24 cellular contexts compared by ENCODE assay signal in genomic region chr9:38629511-38629910, GRCh38. TPM values are rescaled to one million over a fixed set of nuclear protein-coding genes. Genes with fewer than 3 reads are reported as not detected.
DNase-seq lines count a peak whose midpoint lies in the region; ATAC-seq, FAIRE-seq and TF ChIP-seq lines count a peak whose summit lies in the region.
"Had no signal": no experiment of that assay in that cellular context is flagged by ENCODE, and none has a peak within 500 bp of the region (broad histone marks: within the 10 kb centered on the region; RNA-seq: fewer than 3 reads in every experiment).

No MANE protein-coding gene starts in this region.

- WGBS in IMR-90 (ENCODE audit: extremely low coverage in 2 of 2, insufficient read length in 1 of 2), 2 experiments: 80 to 100% methylated on average over 1 of the region's 4 CpGs
- WGBS in neuronal stem cell (ENCODE audit: extremely low coverage in 2 of 2, insufficient read length in 2 of 2, insufficient replicate concordance in 1 of 2), 2 donors: 100% methylated on average over 3 of the region's 4 CpGs; no CpG with 5 or more reads in 1 of the 2 donors

- H3K27me3 Mint-ChIP-seq in Caco-2 (ENCODE audit: insufficient read depth, unreplicated experiment): peaks cover 16% of the 10 kb centered on the region

- peaks cover 12% of the 10 kb centered on the region for H3K9me3 Mint-ChIP-seq in Caco-2 (ENCODE audit: unreplicated experiment)

- H3K36me3 ChIP-seq in IMR-90 (ENCODE audit: control insufficient read depth, insufficient read depth, low read length) (no peaks in the 10 kb centered on the region), keratinocyte (ENCODE audit: control insufficient read depth in 2 of 2, extremely low read depth in 1 of 2, insufficient read depth in 2 of 2, low read length in 2 of 2) (no peaks in the 10 kb centered on the region), neuronal stem cell (replicated peaks in 1 of 2; ENCODE audit: control insufficient read depth in 2 of 2, insufficient read depth in 2 of 2, low read length in 2 of 2) (peaks cover 0 to 2% of the 10 kb centered on the region in 2 donors), Caco-2 (ENCODE audit: control insufficient read depth, insufficient read depth, low read length) (no peaks in the 10 kb centered on the region)
- H3K36me3 ChIP-seq: BE2C; BLaER1 treated with 17β-estradiol and CSF1 and Interleukin-3, amounts not matched to agents 10 nM and 100 nM; HAP-1 had no signal

- no TSS peak for BruUV-seq in IMR-90 (replicated peaks; lab: Mats Ljungman, UMichigan)
- no TSS peak for BruUV-seq in Caco-2 (replicated peaks; lab: Mats Ljungman, UMichigan)

- H3K36me3 Mint-ChIP-seq in Caco-2 (ENCODE audit: insufficient read depth, unreplicated experiment): no peaks in the 10 kb centered on the region
- H3K36me3 Mint-ChIP-seq: CD14-positive monocyte; CD8-positive, alpha-beta memory T cell had no signal

- H3K9ac ChIP-seq in IMR-90 (ENCODE audit: low read depth, low read length): no peak overlapping the region
- H3K9ac ChIP-seq in keratinocyte (ENCODE audit: control insufficient read depth, extremely low read depth, insufficient read depth, low read length): no peak overlapping the region
- no peak overlapping the region for H3K9ac ChIP-seq in neuronal stem cell (ENCODE audit: low read depth, low read length, poor library complexity)
- H3K9ac ChIP-seq: BLaER1 treated with 17β-estradiol and CSF1 and Interleukin-3, amounts not matched to agents 10 nM and 100 nM; GM23248 had no signal

- no peaks in the 10 kb centered on the region for H3K79me2 ChIP-seq in keratinocyte (ENCODE audit: control insufficient read depth, insufficient read depth, low read length)

- no peak for DNase-seq in GM12892 (ENCODE audit: insufficient read length)
- no peak for DNase-seq in IMR-90
- DNase-seq in keratinocyte (ENCODE audit: low read depth, low spot score): no peak
- DNase-seq in neuronal stem cell (ENCODE audit: low spot score): no peak
- no peak for DNase-seq in ecto neural progenitor cell (ENCODE audit: low spot score)
- no peak for DNase-seq in activated gamma-delta T cell (lab: John Stamatoyannopoulos, UW)
- no peak for DNase-seq in erythroblast (lab: John Stamatoyannopoulos, UW)
- DNase-seq in Caco-2: no peak
- DNase-seq: 8988T; ACHN; AML-193; BE2C; Calu3; CD4-positive, alpha-beta T cell; CD8-positive, alpha-beta memory T cell; DMS53; DMS79 treated with DMSO at 0.1 percent for 48 hours; GF-D8; GM23248 had no signal

- H3K4me1 ChIP-seq in IMR-90 (ENCODE audit: control insufficient read depth, insufficient read depth, low read length): no peaks in the 10 kb centered on the region
- H3K4me1 ChIP-seq in keratinocyte (ENCODE audit: control insufficient read depth, extremely low read depth, insufficient read depth, low read length): peaks cover 5% of the 10 kb centered on the region
- H3K4me1 ChIP-seq in neuronal stem cell (ENCODE audit: control insufficient read depth in 2 of 2, insufficient read depth in 1 of 2, low read depth in 1 of 2, low read length in 2 of 2): no peaks in the 10 kb centered on the region
- H3K4me1 ChIP-seq in Caco-2: no peaks in the 10 kb centered on the region
- H3K4me1 ChIP-seq: A549; BE2C; BLaER1 treated with 17β-estradiol and CSF1 and Interleukin-3, amounts not matched to agents 10 nM and 100 nM had no signal

- no peak overlapping the region for H3K56ac ChIP-seq in IMR-90 (ENCODE audit: extremely low read depth, insufficient read depth, low read length)

- no peak overlapping the region for H2BK15ac ChIP-seq in IMR-90 (ENCODE audit: low read depth, low read length)
- H2BK15ac ChIP-seq in neuronal stem cell (ENCODE audit: low read length): no peak overlapping the region

- no peak overlapping the region for H2BK20ac ChIP-seq in IMR-90 (ENCODE audit: low read depth, low read length)

- no peak for TF ChIP-seq CTCF in IMR-90 (conservative IDR thresholded peaks at IDR 0.05; ENCODE audit: low read depth, low read length)
- TF ChIP-seq CTCF in keratinocyte (optimal IDR thresholded peaks at IDR 0.05 in 1 of 3, IDR thresholded peaks at IDR 0.05 in 1 of 3, conservative IDR thresholded peaks at IDR 0.05 in 1 of 3; ENCODE audit: extremely low read depth in 1 of 3, insufficient read depth in 2 of 3, low read length in 3 of 3): no peak
- no peak for TF ChIP-seq CTCF in Caco-2 (IDR thresholded peaks at IDR 0.05; ENCODE audit: insufficient read depth in 1 of 2, low read depth in 1 of 2, low read length in 1 of 2, severe bottlenecking in 1 of 2, unreplicated experiment in 1 of 2)

- no peak overlapping the region for H2BK12ac ChIP-seq in neuronal stem cell (ENCODE audit: low read length)

- H3K4me3 ChIP-seq in IMR-90 (ENCODE audit: insufficient read depth, low read depth, low read length) (no peak overlapping the region), keratinocyte (ENCODE audit: control insufficient read depth in 2 of 3, extremely low read depth in 1 of 3, insufficient read depth in 2 of 3, low read depth in 1 of 3, low read length in 3 of 3) (no peak overlapping the region), neuronal stem cell (ENCODE audit: low read length in 2 of 2) (peak overlapping the region in 1 of 2 donors; percentile 43), Caco-2 (ENCODE audit: low read depth, low read length) (no peak overlapping the region)
- H3K4me3 ChIP-seq: A549; BLaER1 treated with 17β-estradiol and CSF1 and Interleukin-3, amounts not matched to agents 10 nM and 100 nM; GM23248; HAP-1 had no signal

- intact Hi-C loops in IMR-90 (cut with micrococcal nuclease) (no loop called here), Caco-2 (cut with micrococcal nuclease; ENCODE audit: unreplicated experiment) (no loop called here)

- no peaks in the 10 kb centered on the region for H3K79me1 ChIP-seq in IMR-90 (ENCODE audit: low read depth in 1 of 2, low read length in 2 of 2)
- H3K79me1 ChIP-seq in neuronal stem cell (ENCODE audit: low read depth, low read length): peaks cover 2% of the 10 kb centered on the region

- H3K18ac ChIP-seq in IMR-90 (ENCODE audit: low read depth, low read length): no peak overlapping the region
- H3K18ac ChIP-seq in neuronal stem cell (ENCODE audit: low read length): no peak overlapping the region

- dilution Hi-C loops in IMR-90 (cut with HindIII; ENCODE audit: low sequenced_read_pairs, unreplicated experiment): no loop called here
- dilution Hi-C loops in keratinocyte (cut with MboI; ENCODE audit: extremely low pct_ligation_motif_present, low sequenced_read_pairs): no loop called here

- H3K14ac ChIP-seq in IMR-90 (replicated peaks; ENCODE audit: low read depth, low read length) (no peak overlapping the region), neuronal stem cell (ENCODE audit: low read length) (no peak overlapping the region)

- H2BK120ac ChIP-seq in IMR-90 (ENCODE audit: low read depth, low read length) (no peak overlapping the region), neuronal stem cell (ENCODE audit: low read depth, low read length) (no peak overlapping the region)

- FAIRE-seq in GM12892 (lab: Jason Lieb, UNC) (peak; percentile 33), keratinocyte (lab: Jason Lieb, UNC) (peak; percentile 43)
- FAIRE-seq: A549, H54 had no signal

- TF ChIP-seq RAD21 in IMR-90 (IDR thresholded peaks at IDR 0.05; ENCODE audit: low read length): no peak

- no peak overlapping the region for H3K4ac ChIP-seq in IMR-90 (ENCODE audit: low read depth, low read length)
- no peak overlapping the region for H3K4ac ChIP-seq in neuronal stem cell (ENCODE audit: low read length)

- no peak overlapping the region for H3K4me2 ChIP-seq in IMR-90 (ENCODE audit: low read depth, low read length)
- no peak overlapping the region for H3K4me2 ChIP-seq in keratinocyte (ENCODE audit: control insufficient read depth, extremely low read depth, insufficient read depth, low read depth, low read length)
- no peak overlapping the region for H3K4me2 ChIP-seq in neuronal stem cell (ENCODE audit: insufficient read depth, low read length, poor library complexity, severe bottlenecking)
- H3K4me2 ChIP-seq: A549; BLaER1 treated with 17β-estradiol and CSF1 and Interleukin-3, amounts not matched to agents 10 nM and 100 nM had no signal

- H3K4me3 Mint-ChIP-seq in Caco-2 (ENCODE audit: unreplicated experiment): no peak overlapping the region
- H3K4me3 Mint-ChIP-seq: CD14-positive monocyte; CD4-positive, alpha-beta T cell; CD8-positive, alpha-beta memory T cell had no signal

- H2AK9ac ChIP-seq in IMR-90 (replicated peaks; ENCODE audit: low read depth, low read length, poor library complexity): no peak overlapping the region

- TF ChIP-seq POLR2A in GM12892 (IDR thresholded peaks at IDR 0.05; ENCODE audit: low read depth, low read length): no peak
- no peak for TF ChIP-seq POLR2A in IMR-90 (IDR thresholded peaks at IDR 0.05; ENCODE audit: low read depth, low read length)
- TF ChIP-seq POLR2A in erythroblast (IDR thresholded peaks at IDR 0.05; ENCODE audit: low read length): no peak

- H2BK5ac ChIP-seq in IMR-90 (ENCODE audit: low read depth, low read length, poor library complexity, severe bottlenecking) (peak overlapping the region; percentile 90), neuronal stem cell (ENCODE audit: low read length) (no peak overlapping the region)

- H4K5ac ChIP-seq in IMR-90 (ENCODE audit: low read depth, low read length): no peak overlapping the region

- H3K27ac ChIP-seq in IMR-90 (ENCODE audit: insufficient read depth, low read length): no peak overlapping the region
- H3K27ac ChIP-seq in keratinocyte (ENCODE audit: control insufficient read depth, insufficient read depth, low read length): no peak overlapping the region
- no peak overlapping the region for H3K27ac ChIP-seq in neuronal stem cell (replicated peaks; ENCODE audit: low read length)
- H3K27ac ChIP-seq: A549; BLaER1 treated with 17β-estradiol and CSF1 and Interleukin-3, amounts not matched to agents 10 nM and 100 nM; GM23248 had no signal

- no peaks in the 10 kb centered on the region for H4K20me1 ChIP-seq in IMR-90 (ENCODE audit: insufficient read depth, low read length)
- H4K20me1 ChIP-seq in keratinocyte (ENCODE audit: control insufficient read depth, extremely low read depth, insufficient read depth, low read length): no peaks in the 10 kb centered on the region
- H4K20me1 ChIP-seq: BLaER1 treated with 17β-estradiol and CSF1 and Interleukin-3, amounts not matched to agents 10 nM and 100 nM had no signal

- 0 out of 2 replicates have a peak, but pooled peaks cover 7% of the 10 kb centered on the region for H3K9me1 ChIP-seq in IMR-90 (ENCODE audit: insufficient read depth, low read length)
- no peaks in the 10 kb centered on the region for H3K9me1 ChIP-seq in keratinocyte (ENCODE audit: control insufficient read depth, extremely low read depth, insufficient read depth, low read length)

- H2AFZ ChIP-seq in IMR-90 (replicated peaks; ENCODE audit: low read length, poor library complexity): no peak overlapping the region
- H2AFZ ChIP-seq in keratinocyte (ENCODE audit: control insufficient read depth, low read length): no peak overlapping the region
- H2AFZ ChIP-seq in neuronal stem cell (ENCODE audit: low read length): no peak overlapping the region
- H2AFZ ChIP-seq: GM23248 had no signal

- H4K91ac ChIP-seq in IMR-90 (ENCODE audit: insufficient read depth, low read depth, low read length): no peak overlapping the region
- H4K91ac ChIP-seq in neuronal stem cell (ENCODE audit: low read depth, low read length, poor library complexity): peak overlapping the region; percentile 17

- in situ Hi-C loops in IMR-90 (cut with MboI; ENCODE audit: low sequenced_read_pairs): loop anchor here (10.0 kb wide), 1 partner anchor 55 kb away; no protein-coding TSS in a partner anchor

- H3K23ac ChIP-seq in IMR-90 (ENCODE audit: low read depth, low read length) (no peak overlapping the region), neuronal stem cell (ENCODE audit: low read depth, low read length, poor library complexity) (no peak overlapping the region)

- H3K9me3 ChIP-seq in IMR-90 (ENCODE audit: control insufficient read depth, insufficient read depth, low read length) (no peaks in the 10 kb centered on the region), keratinocyte (ENCODE audit: control insufficient read depth, low read depth, low read length) (no peaks in the 10 kb centered on the region), neuronal stem cell (replicated peaks in 1 of 2; ENCODE audit: control insufficient read depth in 2 of 2, insufficient read depth in 1 of 2, low read depth in 1 of 2, low read length in 2 of 2) (peaks cover 3 to 11% of the 10 kb centered on the region in 2 donors), Caco-2 (0 out of 2 replicates have a peak, but pooled peaks cover 3% of the 10 kb centered on the region)
- H3K9me3 ChIP-seq: BE2C had no signal

- POLR2A ChIA-PET in IMR-90 (lab: Charles Lee; ENCODE audit: unreplicated experiment) (no interaction called here), Caco-2 (lab: Charles Lee) (no interaction called here)

- no peak for ATAC-seq in IMR-90 (ENCODE audit: low read depth)
- ATAC-seq: A549 had no signal

- H4K8ac ChIP-seq in IMR-90 (ENCODE audit: low read depth in 2 of 2, low read length in 2 of 2) (no peak overlapping the region), neuronal stem cell (ENCODE audit: low read depth, low read length) (peak overlapping the region; percentile 52)

- H3K27me3 ChIP-seq in IMR-90 (ENCODE audit: control insufficient read depth, insufficient read depth, low read length): no peaks in the 10 kb centered on the region; the same call in 1 of the 2 replicates
- H3K27me3 ChIP-seq in keratinocyte (ENCODE audit: control insufficient read depth, extremely low read depth, insufficient read depth, low read length): no peaks in the 10 kb centered on the region
- H3K27me3 ChIP-seq in neuronal stem cell (ENCODE audit: control insufficient read depth in 3 of 3, insufficient read depth in 3 of 3, low read depth in 1 of 3, low read length in 3 of 3): peaks cover 0 to 5% (median 0%) of the 10 kb centered on the region in 3 experiments
- H3K27me3 ChIP-seq in Caco-2 (replicated peaks; ENCODE audit: control insufficient read depth, insufficient read depth, low read length): no peaks in the 10 kb centered on the region

- H3K27ac Mint-ChIP-seq in Caco-2 (ENCODE audit: unreplicated experiment): no peak overlapping the region
- H3K27ac Mint-ChIP-seq: CD14-positive monocyte; CD4-positive, alpha-beta T cell; CD8-positive, alpha-beta memory T cell had no signal

- CTCF ChIA-PET in IMR-90 (lab: Yijun Ruan, JAX): no interaction called here
- CTCF ChIA-PET in Caco-2 (lab: Charles Lee): no interaction called here

- H2AK5ac ChIP-seq in IMR-90 (ENCODE audit: low read depth, low read length) (no peak overlapping the region), neuronal stem cell (ENCODE audit: low read depth, low read length) (no peak overlapping the region)

- no peaks in the 10 kb centered on the region for H3K4me1 Mint-ChIP-seq in Caco-2 (ENCODE audit: low read depth, unreplicated experiment)

RNA-seq across cellular contexts. Expression of gene ANKRD18A, which starts 9.1 kb away (rescaled TPM):
- polyA plus RNA-seq in GM12892 (2012; ENCODE audit: missing spikeins): not detected
- not detected in 2 replicates for total RNA-seq in IMR-90 (2012; rRNA removed)
- not detected in 2 replicates for polyA plus RNA-seq in IMR-90 (2012; rRNA removed)
- not detected in 2 replicates for polyA plus RNA-seq in IMR-90 (2012; cell fraction: cytosol; rRNA removed)
- 0.06 TPM in 1 of 2 replicates, not detected in the other for polyA plus RNA-seq in IMR-90 (2012; cell fraction: nucleus; rRNA removed; ENCODE audit: low replicate concordance)
- polyA plus RNA-seq in keratinocyte: 1.7 to 4.5 TPM (median 4.0 TPM) in 3 replicates
- polyA plus RNA-seq in keratinocyte (2011; ENCODE audit: low read depth): 7.6 TPM
- polyA plus RNA-seq in keratinocyte (2011; cell fraction: cytosol; rRNA removed): 0.23 and 1.00 TPM in 2 replicates
- polyA plus RNA-seq in keratinocyte (2011; cell fraction: nucleus; rRNA removed): 6.3 and 10.7 TPM in 2 replicates
- 3.4 and 3.9 TPM in 2 replicates for polyA plus RNA-seq in keratinocyte (2012; ENCODE audit: low replicate concordance)
- 1.1 to 3.4 TPM (median 1.7 TPM) in 3 replicates for polyA minus RNA-seq in keratinocyte
- not detected for polyA minus RNA-seq in keratinocyte (2011; cell fraction: cytosol; rRNA and poly(A)+ RNA removed)
- 6.3 and 17.7 TPM in 2 replicates for polyA minus RNA-seq in keratinocyte (2011; cell fraction: nucleus; rRNA and poly(A)+ RNA removed)
- 5.3 TPM for polyA plus RNA-seq in neuronal stem cell (2013, experiment 1 of 2)
- polyA plus RNA-seq in neuronal stem cell (2013, experiment 2 of 2): 6.8 TPM
- total RNA-seq in Caco-2 (2022): 0.16 and 2.6 TPM in 2 replicates
- total RNA-seq: GM23248 had no signal
- polyA plus RNA-seq: GM23248 had no signal
